ENCODE assay signal across 1 cellular context in genomic region chr12:67364228-67364627, GRCh38.
TF ChIP-seq lines count a peak whose summit lies in the region.

No MANE protein-coding gene starts in this region.

TF ChIP-seq in GM23338, 12 proteins besides CTCF, POLR2A, EP300 and RAD21 (continued from another document):
- TF ChIP-seq REST (IDR thresholded peaks at IDR 0.05; ENCODE audit: unreplicated experiment) (no peak), ZNF462 (CRISPR knock-in tag; IDR thresholded peaks at IDR 0.05) (no peak), CREB1 (CRISPR knock-in tag; IDR thresholded peaks at IDR 0.05; ENCODE audit: low read depth) (no peak), EZH2 (IDR thresholded peaks at IDR 0.05; ENCODE audit: low read depth, unreplicated experiment) (no peak)
